In the genomic region with DNA sequence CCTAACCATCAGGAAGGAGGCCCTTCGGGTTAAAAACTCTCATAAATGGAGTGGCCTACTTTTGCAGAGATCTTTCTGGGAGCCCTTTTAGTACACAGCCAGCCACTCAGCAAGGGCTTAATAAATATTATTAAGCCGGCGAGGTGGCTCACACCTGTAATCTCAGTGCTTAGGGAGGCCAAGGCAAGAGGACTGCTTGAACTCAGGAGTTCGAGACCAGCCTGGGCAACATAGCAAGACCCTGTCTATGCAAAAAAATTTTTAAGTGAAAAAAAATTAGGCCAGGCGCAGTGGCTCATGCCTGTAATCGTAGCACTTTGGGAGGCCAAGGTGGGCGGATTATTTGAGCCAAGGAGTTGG, we compare ENCODE assay signal across 1 cellular context.
TF ChIP-seq lines count a peak whose summit lies in the region.

No MANE protein-coding gene starts in this region.

TF ChIP-seq in GM23338, 12 proteins besides CTCF, POLR2A, EP300 and RAD21 (continued from another document):
- no peak for TF ChIP-seq ZNF462 (CRISPR knock-in tag; IDR thresholded peaks at IDR 0.05)
TF ChIP-seq in GM23338: peak in this region for 0.
